13 cellular contexts compared by ENCODE assay signal in genomic region chr13:40786568-40786996, GRCh38.
DNase-seq lines count a peak whose midpoint lies in the region; ATAC-seq and TF ChIP-seq lines count a peak whose summit lies in the region.
"Had no signal": no experiment of that assay in that cellular context is flagged by ENCODE, and none has a peak within 500 bp of the region (broad histone marks: within the 10 kb centered on the region; RNA-seq: fewer than 3 reads in every experiment).

No MANE protein-coding gene starts in this region.

- in situ Hi-C loops in GM13976 (cut with MboI; ENCODE audit: low sequenced_read_pairs, unreplicated experiment): loop anchor here (25.0 kb wide), 1 partner anchor 276 kb away; the partner anchor contains the start of gene WBP4

- no peak for TF ChIP-seq POLR2A in NB4 (IDR thresholded peaks at IDR 0.05; ENCODE audit: extremely low read depth, insufficient read length)

- H3K9me3 Mint-ChIP-seq in dendritic cell treated with granulocyte-macrophage colony-stimulating factor and Interleukin-4, amounts not matched to agents 40 ng/mL and 50 ng/mL, for 4 days: no peaks in the 10 kb centered on the region
- H3K9me3 Mint-ChIP-seq: endodermal cell, memory B cell had no signal

- no peak overlapping the region for H3K4me3 ChIP-seq in NB4 (ENCODE audit: low read depth, low read length)
- H3K4me3 ChIP-seq: SK-N-MC had no signal

- H3K27me3 Mint-ChIP-seq in dendritic cell treated with granulocyte-macrophage colony-stimulating factor and Interleukin-4, amounts not matched to agents 40 ng/mL and 50 ng/mL, for 4 days: no peaks in the 10 kb centered on the region
- H3K27me3 Mint-ChIP-seq: memory B cell had no signal

- H3K27ac Mint-ChIP-seq in dendritic cell treated with granulocyte-macrophage colony-stimulating factor and Interleukin-4, amounts not matched to agents 40 ng/mL and 50 ng/mL, for 4 days: peak overlapping the region; percentile 14
- H3K27ac Mint-ChIP-seq: endodermal cell, memory B cell had no signal

- no peak for ATAC-seq in GM18867 (IDR thresholded peaks at IDR 0.05; ENCODE audit: unreplicated experiment)

- TF ChIP-seq CTCF in NB4 (IDR thresholded peaks at IDR 0.05; ENCODE audit: low read depth, low read length) (no peak), GM13976 (IDR thresholded peaks at IDR 0.05; ENCODE audit: borderline replicate concordance, control extremely low read depth, extremely low read depth, insufficient read depth, missing control alignments) (no peak)

- no peak overlapping the region for H3K4me3 Mint-ChIP-seq in dendritic cell treated with granulocyte-macrophage colony-stimulating factor and Interleukin-4, amounts not matched to agents 40 ng/mL and 50 ng/mL, for 4 days
- H3K4me3 Mint-ChIP-seq: endodermal cell had no signal

- intact Hi-C loops in dendritic cell treated with granulocyte-macrophage colony-stimulating factor and Interleukin-4, amounts not matched to agents 40 ng/mL and 50 ng/mL, for 4 days (cut with micrococcal nuclease): no loop called here

- peaks cover 40% of the 10 kb centered on the region for H3K4me1 Mint-ChIP-seq in dendritic cell treated with granulocyte-macrophage colony-stimulating factor and Interleukin-4, amounts not matched to agents 40 ng/mL and 50 ng/mL, for 4 days (ENCODE audit: low read depth)
- H3K4me1 Mint-ChIP-seq: endodermal cell had no signal

- DNase-seq in activated CD4-positive, alpha-beta T cell treated with anti-CD3 and anti-CD28 coated beads for 48 hours: peak; percentile 49
- no peak for DNase-seq in activated CD4-positive, alpha-beta T cell treated with anti-CD3 and anti-CD28 coated beads for 4 hours
- DNase-seq in NB4 (ENCODE audit: low read depth) (peak; percentile 56), LoVo (ENCODE audit: low spot score) (no peak), GM13976 (ENCODE audit: low spot score) (no peak)
- peak; percentile 55 for DNase-seq in stimulated activated CD8-positive, alpha-beta memory T cell treated with anti-CD3 and anti-CD28 coated beads, Interleukin-4, amount 100 ng/mL, for 48 hours
- DNase-seq: anterior cingulate cortex; endodermal cell; stimulated activated CD4-positive, alpha-beta T cell treated with anti-CD3 and anti-CD28 coated beads, Interleukin-4, amount 100 ng/mL, for 4 hours had no signal

- no peaks in the 10 kb centered on the region for H3K36me3 Mint-ChIP-seq in dendritic cell treated with granulocyte-macrophage colony-stimulating factor and Interleukin-4, amounts not matched to agents 40 ng/mL and 50 ng/mL, for 4 days (ENCODE audit: low read depth)
- H3K36me3 Mint-ChIP-seq: memory B cell had no signal

Comparison
In these comparisons a context has a peak if more than half of its experiments do, and no peak if none do; other contexts are left out.
1. DNase-seq: peak in activated CD4-positive, alpha-beta T cell treated with anti-CD3 and anti-CD28 coated beads for 48 hours (single experiment), NB4 (single experiment) and stimulated activated CD8-positive, alpha-beta memory T cell treated with anti-CD3 and anti-CD28 coated beads, Interleukin-4, amount 100 ng/mL, for 48 hours (single experiment); none in activated CD4-positive, alpha-beta T cell treated with anti-CD3 and anti-CD28 coated beads for 4 hours (0 of 2), LoVo (single experiment) and GM13976 (single experiment).